ENCODE assay signal across 20 cellular contexts in genomic region chr14:100673807-100674154, GRCh38. TPM values are rescaled to one million over a fixed set of nuclear protein-coding genes. Genes with fewer than 3 reads are reported as not detected.
"Had no signal": no experiment of that assay in that cellular context is flagged by ENCODE, and none has a peak within 500 bp of the region (broad histone marks: within the 10 kb centered on the region; RNA-seq: fewer than 3 reads in every experiment).

No MANE protein-coding gene starts in this region.

- H3K36me3 Mint-ChIP-seq: activated CD8-positive, alpha-beta memory T cell treated with anti-CD3 and anti-CD28 coated beads, Interleukin-2, amount 10 ng/mL, durations not matched to agents 7 days and 5 days; activated naive CD4-positive, alpha-beta T cell treated with anti-CD3 and anti-CD28 coated beads, Interleukin-2, amount 50 U/mL, for 24 hours; naive thymus-derived CD8-positive, alpha-beta T cell had no signal

- H3K9me3 Mint-ChIP-seq: activated naive CD4-positive, alpha-beta T cell treated with anti-CD3 and anti-CD28 coated beads, Interleukin-2, amount 50 U/mL, for 24 hours; activated T-cell treated with anti-CD3 and anti-CD28 coated beads, Interleukin-2, amount 50 U/mL, for 24 hours; naive thymus-derived CD8-positive, alpha-beta T cell had no signal

- H3K36me3 ChIP-seq: lower lobe of right lung, ovary, stomach, thoracic aorta had no signal

- H3K27ac ChIP-seq: epithelial cell of prostate, lower lobe of right lung, ovary, thoracic aorta had no signal

- H3K4me3 Mint-ChIP-seq: activated CD8-positive, alpha-beta memory T cell treated with anti-CD3 and anti-CD28 coated beads, Interleukin-2, amount 10 ng/mL, durations not matched to agents 7 days and 5 days; activated naive CD4-positive, alpha-beta T cell treated with anti-CD3 and anti-CD28 coated beads, Interleukin-2, amount 50 U/mL, for 24 hours; activated T-cell treated with anti-CD3 and anti-CD28 coated beads, Interleukin-2, amount 50 U/mL, for 24 hours had no signal

- H3K27ac Mint-ChIP-seq: activated CD8-positive, alpha-beta memory T cell treated with anti-CD3 and anti-CD28 coated beads, Interleukin-2, amount 10 ng/mL, durations not matched to agents 7 days and 5 days; activated naive CD4-positive, alpha-beta T cell treated with anti-CD3 and anti-CD28 coated beads, Interleukin-2, amount 50 U/mL, for 24 hours; activated T-cell treated with anti-CD3 and anti-CD28 coated beads, Interleukin-2, amount 50 U/mL, for 24 hours had no signal

- H3K27me3 ChIP-seq: ovary had no signal

- H3K4me3 ChIP-seq: lower lobe of right lung, mucosa of descending colon, ovary, stomach, thoracic aorta had no signal

- H3K4me1 Mint-ChIP-seq: activated CD8-positive, alpha-beta memory T cell treated with anti-CD3 and anti-CD28 coated beads, Interleukin-2, amount 10 ng/mL, durations not matched to agents 7 days and 5 days; activated naive CD4-positive, alpha-beta T cell treated with anti-CD3 and anti-CD28 coated beads, Interleukin-2, amount 50 U/mL, for 24 hours had no signal

- H3K9me3 ChIP-seq: lower lobe of right lung, mucosa of descending colon, ovary, stomach, thoracic aorta had no signal

- DNase-seq: activated CD4-positive, alpha-beta T cell treated with anti-CD3 and anti-CD28 coated beads for 1 hour; activated CD4-positive, alpha-beta T cell treated with anti-CD3 and anti-CD28 coated beads, Interleukin-2, amount 50 U/mL, for 48 hours; activated CD8-positive, alpha-beta memory T cell treated with anti-CD3 and anti-CD28 coated beads, Interleukin-2, amount 10 ng/mL, durations not matched to agents 7 days and 5 days; activated effector memory CD4-positive, alpha-beta T cell treated with Interleukin-2 at 50 U/mL for 16 hours; activated T-cell treated with anti-CD3 and anti-CD28 coated beads, Interleukin-2, amount 50 U/mL, for 24 hours; central memory CD4-positive, alpha-beta T cell; cortex of kidney; effector CD8-positive, alpha-beta T cell; hippocampal formation; naive thymus-derived CD8-positive, alpha-beta T cell; stimulated activated CD4-positive, alpha-beta T cell treated with anti-CD3 and anti-CD28 coated beads, Interleukin-15, amount 100 ng/mL, for 24 hours; stimulated activated CD4-positive, alpha-beta T cell treated with anti-CD3 and anti-CD28 coated beads, Interleukin-4, amount 100 ng/mL, for 4 hours had no signal

- ATAC-seq: activated CD8-positive, alpha-beta memory T cell treated with anti-CD3 and anti-CD28 coated beads, Interleukin-2, amount 10 ng/mL, durations not matched to agents 7 days and 5 days; naive thymus-derived CD8-positive, alpha-beta T cell had no signal

RNA-seq across cellular contexts. Expression of gene DLK1, which starts 52.9 kb away (rescaled TPM):
- total RNA-seq: activated CD8-positive, alpha-beta memory T cell treated with anti-CD3 and anti-CD28 coated beads, Interleukin-2, amount 10 ng/mL, durations not matched to agents 7 days and 5 days; lower lobe of right lung; naive thymus-derived CD8-positive, alpha-beta T cell; T-helper 2 cell treated with Interferon-gamma antibody and Interleukin-4, amounts not matched to agents 100 ng/mL and 5 ng/mL, for 36 hours; thoracic aorta had no signal
